In genomic region chr7:41969713-41970112, GRCh38 we compare ENCODE assay signal across 27 cellular contexts.
"Had no signal": no experiment of that assay in that cellular context is flagged by ENCODE, and none has a peak within 500 bp of the region (broad histone marks: within the 10 kb centered on the region; RNA-seq: fewer than 3 reads in every experiment).

No MANE protein-coding gene starts in this region.

- ATAC-seq: left lung; naive thymus-derived CD8-positive, alpha-beta T cell; psoas muscle; right cardiac atrium; stimulated activated memory B cell treated with anti-CD40 and anti-IgM and Interleukin-4, amounts not matched to agents 10 μg/mL and 1 μg/mL and 100 μg/mL, for 72 hours had no signal

- DNase-seq: activated CD4-positive, alpha-beta T cell treated with anti-CD3 and anti-CD28 coated beads for 1 hour; activated CD8-positive, alpha-beta memory T cell treated with anti-CD3 and anti-CD28 coated beads for 24 hours; activated CD8-positive, alpha-beta memory T cell treated with anti-CD3 and anti-CD28 coated beads, Interleukin-2, amount 50 U/mL, for 4 hours; activated naive CD4-positive, alpha-beta T cell; activated naive CD8-positive, alpha-beta T cell treated with anti-CD3 and anti-CD28 coated beads for 36 hours; activated T-cell treated with anti-CD3 and anti-CD28 coated beads, Interleukin-2, amount 50 U/mL, for 24 hours; amygdala; cerebellar nuclear complex; glutamatergic neuron; immature natural killer cell; left lung; naive thymus-derived CD8-positive, alpha-beta T cell; ovary; psoas muscle; right cardiac atrium; stimulated activated CD4-positive, alpha-beta T cell treated with anti-CD3 and anti-CD28 coated beads, Interleukin-2, amount 100 ng/mL, for 24 hours; stomach; T-helper 1 cell; transverse colon had no signal

- H3K9me3 ChIP-seq: esophagus muscularis mucosa, left lung, ovary, psoas muscle, stomach, suprapubic skin, transverse colon had no signal

- H3K36me3 ChIP-seq: ovary, transverse colon had no signal

- H3K4me1 ChIP-seq: psoas muscle, stomach, suprapubic skin, transverse colon had no signal

- H3K4me3 ChIP-seq: coronary artery, esophagus muscularis mucosa, hepatocyte, left lung, lung, ovary, psoas muscle, stomach, suprapubic skin, transverse colon had no signal

- FAIRE-seq: frontal cortex, TTC549 had no signal

- H3K27me3 ChIP-seq: esophagus muscularis mucosa, hepatocyte, left lung, ovary, stomach, suprapubic skin, transverse colon had no signal

- H3K27ac ChIP-seq: coronary artery, esophagus muscularis mucosa, hepatocyte, left lung, ovary, psoas muscle, stomach, suprapubic skin, transverse colon had no signal
